1 cellular context compared by ENCODE assay signal in the genomic region with DNA sequence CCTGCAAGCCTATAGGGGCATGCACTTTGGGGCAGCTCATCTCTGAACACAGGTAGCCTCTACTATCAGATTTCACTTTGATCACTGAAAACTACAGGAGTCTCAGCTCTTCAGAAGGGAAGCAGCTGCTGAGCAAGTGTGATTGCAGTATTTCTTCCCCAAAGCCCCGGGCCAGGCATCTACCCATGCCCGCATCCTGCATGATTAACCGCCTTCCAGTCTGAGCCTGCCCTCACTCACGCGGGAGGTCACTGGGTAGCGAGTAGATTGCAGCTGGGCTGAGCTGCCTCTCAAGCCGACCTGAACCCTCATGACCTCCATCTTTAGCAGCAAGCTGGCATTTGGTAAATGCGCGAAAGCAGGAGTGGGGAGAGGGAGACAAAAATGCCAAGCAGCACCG.
TF ChIP-seq lines count a peak whose summit lies in the region.

No MANE protein-coding gene starts in this region.

TF ChIP-seq in H1, 55 proteins besides CTCF, POLR2A, EP300 and RAD21 (continued from another document):
- TF ChIP-seq, protein P1, sequence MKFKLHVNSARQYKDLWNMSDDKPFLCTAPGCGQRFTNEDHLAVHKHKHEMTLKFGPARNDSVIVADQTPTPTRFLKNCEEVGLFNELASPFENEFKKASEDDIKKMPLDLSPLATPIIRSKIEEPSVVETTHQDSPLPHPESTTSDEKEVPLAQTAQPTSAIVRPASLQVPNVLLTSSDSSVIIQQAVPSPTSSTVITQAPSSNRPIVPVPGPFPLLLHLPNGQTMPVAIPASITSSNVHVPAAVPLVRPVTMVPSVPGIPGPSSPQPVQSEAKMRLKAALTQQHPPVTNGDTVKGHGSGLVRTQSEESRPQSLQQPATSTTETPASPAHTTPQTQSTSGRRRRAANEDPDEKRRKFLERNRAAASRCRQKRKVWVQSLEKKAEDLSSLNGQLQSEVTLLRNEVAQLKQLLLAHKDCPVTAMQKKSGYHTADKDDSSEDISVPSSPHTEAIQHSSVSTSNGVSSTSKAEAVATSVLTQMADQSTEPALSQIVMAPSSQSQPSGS (IDR thresholded peaks at IDR 0.05; ENCODE audit: low read length): no peak
- TF ChIP-seq TAF1 (IDR thresholded peaks at IDR 0.05; ENCODE audit: low read depth, low read length) (no peak), FOSL1 (IDR thresholded peaks at IDR 0.05; ENCODE audit: insufficient read depth, low read depth, low read length) (no peak), JUN (IDR thresholded peaks at IDR 0.05; ENCODE audit: low read depth, low read length) (no peak)
